11 cellular contexts compared by ENCODE assay signal in the genomic region with DNA sequence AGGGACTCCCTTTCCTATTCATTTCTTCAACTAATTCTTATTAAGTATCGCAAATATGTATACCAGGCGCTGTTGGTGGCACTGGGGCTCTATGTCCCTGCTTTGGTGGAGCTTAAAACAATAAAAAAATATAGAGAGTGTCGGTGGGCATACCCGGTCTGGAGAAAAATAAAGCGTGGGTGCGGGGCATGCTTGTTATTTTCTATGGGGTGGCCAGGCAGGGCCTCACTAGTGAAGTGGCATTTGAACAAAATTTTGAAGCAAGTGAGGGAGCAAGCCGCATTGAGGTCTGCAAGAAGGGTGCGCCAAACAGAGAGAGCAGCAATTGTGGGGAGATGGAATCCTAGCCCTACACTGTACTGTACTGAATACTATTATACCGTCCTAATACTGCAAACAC. TPM values are rescaled to one million over a fixed set of nuclear protein-coding genes. Genes with fewer than 3 reads are reported as not detected.
DNase-seq lines count a peak whose midpoint lies in the region; ATAC-seq and TF ChIP-seq lines count a peak whose summit lies in the region.
"Had no signal": no experiment of that assay in that cellular context is flagged by ENCODE, and none has a peak within 500 bp of the region (broad histone marks: within the 10 kb centered on the region; RNA-seq: fewer than 3 reads in every experiment).

No MANE protein-coding gene starts in this region.

- no TSS peak for BruUV-seq in Panc1 (replicated peaks; lab: Mats Ljungman, UMichigan)

- no peaks in the 10 kb centered on the region for H3K9me2 ChIP-seq in DOHH2 (replicated peaks; ENCODE audit: control insufficient read depth, low read length)

- in situ Hi-C loops in Panc1 (cut with HindIII; ENCODE audit: low pct_unique_long_range_greater_than_20kb, low sequenced_read_pairs) = loop anchor here (25.0 kb wide), 1 partner anchor 1132 kb away; no protein-coding TSS in a partner anchor

- H3F3A ChIP-seq in DOHH2 (ENCODE audit: control insufficient read depth, insufficient read depth) = no peaks in the 10 kb centered on the region

- CTCF ChIA-PET in Panc1 (lab: Charles Lee) = no interaction called here

- H3K27ac ChIP-seq in DOHH2 (ENCODE audit: low read depth, low read length) (no peak overlapping the region), Panc1 (ENCODE audit: low read length) (no peak overlapping the region), esophagus muscularis mucosa (replicated peaks in 1 of 4) (peak overlapping the region; percentile 80 to 91 (median 91)), psoas muscle (peak overlapping the region; percentile 87)

- TF ChIP-seq CTCF in DOHH2 (IDR thresholded peaks at IDR 0.05; ENCODE audit: low read depth, low read length, poor library complexity, severe bottlenecking) (no peak), Panc1 (IDR thresholded peaks at IDR 0.05) (no peak), esophagus muscularis mucosa (IDR thresholded peaks at IDR 0.05) (no peak), psoas muscle (IDR thresholded peaks at IDR 0.05) (no peak)

- H3K79me2 ChIP-seq in DOHH2 (ENCODE audit: control insufficient read depth, low read length) = peaks cover 10% of the 10 kb centered on the region

- H3K4me1 ChIP-seq in DOHH2 (ENCODE audit: control insufficient read depth, low read length) = peaks cover 11% of the 10 kb centered on the region
- H3K4me1 ChIP-seq in Panc1 (ENCODE audit: control insufficient read depth, insufficient read depth, low read length) = peaks cover 7% of the 10 kb centered on the region; the same call in 1 of the 2 replicates
- H3K4me1 ChIP-seq in esophagus muscularis mucosa = peaks cover 0 to 26% (median 16%) of the 10 kb centered on the region in 4 donors
- peaks cover 3% of the 10 kb centered on the region for H3K4me1 ChIP-seq in psoas muscle

- POLR2A ChIA-PET in Panc1 (lab: Charles Lee) = no interaction called here

- H4K20me1 ChIP-seq in DOHH2 (ENCODE audit: control insufficient read depth, insufficient read depth, low read depth, low read length) = no peaks in the 10 kb centered on the region

- TF ChIP-seq EP300 in esophagus muscularis mucosa (IDR thresholded peaks at IDR 0.05) = no peak

- 88% methylated on average over 9 of the region's 9 CpGs for WGBS in esophagus muscularis mucosa
- 78 to 88% (median 80%) methylated on average over 9 of the region's 9 CpGs for WGBS in psoas muscle, 3 donors

- H3K27me3 ChIP-seq in DOHH2 (ENCODE audit: control insufficient read depth, low read length) = no peaks in the 10 kb centered on the region
- H3K27me3 ChIP-seq in Panc1 (ENCODE audit: control insufficient read depth, insufficient read depth, low read length) = no peaks in the 10 kb centered on the region
- H3K27me3 ChIP-seq in esophagus muscularis mucosa = no peaks in the 10 kb centered on the region
- no peaks in the 10 kb centered on the region for H3K27me3 ChIP-seq in psoas muscle (ENCODE audit: insufficient read depth in 3 of 3, low read length in 2 of 3)

- intact Hi-C loops in Panc1 (cut with micrococcal nuclease; ENCODE audit: unreplicated experiment) (no loop called here), esophagus muscularis mucosa (cut with DNase I) (loop anchor here (10.0 kb wide), 1 partner anchor 1591 kb away; the partner anchor contains the start of gene FMR1), psoas muscle (cut with DNase I) (loop anchor here in 1 of 2 donors (10.0 kb wide), 2 partner anchors 129 to 539 kb away; partner anchors contain the start of gene TMEM185A), left colon (cut with DNase I, micrococcal nuclease) (no loop called here)

- ATAC-seq in Panc1 (no peak), psoas muscle (no peak), GM21576 (IDR thresholded peaks at IDR 0.05; ENCODE audit: unreplicated experiment) (no peak), HG02981 (IDR thresholded peaks at IDR 0.05; ENCODE audit: unreplicated experiment) (no peak), left colon (no peak)

- H3K9me3 ChIP-seq in DOHH2 (ENCODE audit: control insufficient read depth, insufficient read depth, low read length) = no peaks in the 10 kb centered on the region
- H3K9me3 ChIP-seq in Panc1 (ENCODE audit: control insufficient read depth, insufficient read depth, low read depth, low read length) = no peaks in the 10 kb centered on the region
- no peaks in the 10 kb centered on the region for H3K9me3 ChIP-seq in esophagus muscularis mucosa
- H3K9me3 ChIP-seq in psoas muscle = no peaks in the 10 kb centered on the region

- peak overlapping the region; percentile 71 for H3K4me3 ChIP-seq in DOHH2 (ENCODE audit: low read length)
- peak overlapping the region; percentile 61 to 90 for H3K4me3 ChIP-seq in Panc1 (ENCODE audit: low read depth in 2 of 2, low read length in 2 of 2)
- H3K4me3 ChIP-seq in esophagus muscularis mucosa = peak overlapping the region; percentile 64 to 81 (median 70)
- H3K4me3 ChIP-seq in psoas muscle = peak overlapping the region; percentile 76

- DNase-seq in Panc1 (ENCODE audit: low read depth, low spot score) = no peak
- DNase-seq in esophagus muscularis mucosa (ENCODE audit: extremely low spot score) = no peak
- no peak for DNase-seq in psoas muscle
- DNase-seq in NCI-H2227 (lab: John Stamatoyannopoulos, UW; ENCODE audit: unreplicated experiment) = no peak
- no peak for DNase-seq in left colon

- H3K36me3 ChIP-seq in DOHH2 (ENCODE audit: control insufficient read depth, low read length) = no peaks in the 10 kb centered on the region; the same call in 1 of the 2 replicates
- no peaks in the 10 kb centered on the region for H3K36me3 ChIP-seq in Panc1 (ENCODE audit: control insufficient read depth, insufficient read depth, low read length)
- H3K36me3 ChIP-seq in esophagus muscularis mucosa = peaks cover 1 to 14% (median 8%) of the 10 kb centered on the region in 4 donors
- H3K36me3 ChIP-seq in psoas muscle (ENCODE audit: insufficient read depth in 1 of 2, low read depth in 1 of 2) = peaks cover 0 to 11% of the 10 kb centered on the region in 2 donors

- no peak for TF ChIP-seq POLR2A in esophagus muscularis mucosa (IDR thresholded peaks at IDR 0.05; ENCODE audit: low read depth)

- peak overlapping the region; percentile 65 for H3K4me2 ChIP-seq in DOHH2 (ENCODE audit: low read length)

RNA-seq across cellular contexts. Expression of gene IDS, which starts 0.6 kb away (rescaled TPM):
- 78.7 TPM for total RNA-seq in Panc1 (2021; ENCODE audit: unreplicated experiment)
- polyA plus RNA-seq in Panc1 (2012; ENCODE audit: insufficient read length) = 78.4 TPM
- total RNA-seq in esophagus muscularis mucosa = 10 to 100 TPM; 80.2 to 91.0 (median 86.4) TPM
- 10 to 100 TPM; 29.3 to 37.6 (median 34.1) TPM for total RNA-seq in psoas muscle
- 10 to 100 TPM; 11.8 to 31.2 (median 15.3) TPM for polyA plus RNA-seq in psoas muscle
- total RNA-seq in left colon = 10 to 100 TPM; 28.8 to 58.5 TPM

RNA-seq across cellular contexts. Expression of gene EOLA1, which starts 35.1 kb away (rescaled TPM):
- 26.8 TPM for total RNA-seq in Panc1 (2021; ENCODE audit: unreplicated experiment)
- polyA plus RNA-seq in Panc1 (2012; ENCODE audit: insufficient read length) = 28.5 TPM
- 10 to 100 TPM; 11.9 to 33.6 (median 17.8) TPM for total RNA-seq in esophagus muscularis mucosa
- 10 to 100 TPM; 23.9 to 36.6 (median 24.7) TPM for total RNA-seq in psoas muscle
- polyA plus RNA-seq in psoas muscle = 10 to 100 TPM; 24.4 to 34.8 (median 27.4) TPM
- total RNA-seq in left colon = 10 to 100 TPM; 37.2 to 37.8 TPM

RNA-seq across cellular contexts. Expression of gene HSFX3, which starts 44.1 kb away (rescaled TPM):
- total RNA-seq in Panc1 (2021; ENCODE audit: unreplicated experiment) (not detected), esophagus muscularis mucosa (not detected), psoas muscle (under 1 TPM in 1 of 4 donors, not detected in 3; 0.67 TPM), left colon (not detected)
- not detected for polyA plus RNA-seq in Panc1 (2012; ENCODE audit: insufficient read length)
- not detected for polyA plus RNA-seq in psoas muscle
- total RNA-seq: bronchial epithelial cell, left lobe of liver, LHCN-M2 had no signal

Comparison
In these comparisons a context has a peak if more than half of its experiments do, and no peak if none do; other contexts are left out.
1. H3K27ac ChIP-seq: peak in esophagus muscularis mucosa (4 of 4) and psoas muscle (single experiment); none in DOHH2 (single experiment) and Panc1 (single experiment).
2. Peak in every context shown above with its lines, with median percentiles within 50 percentile points of each other: H3K4me3 ChIP-seq.